ENCODE assay signal across 1 cellular context in the genomic region with DNA sequence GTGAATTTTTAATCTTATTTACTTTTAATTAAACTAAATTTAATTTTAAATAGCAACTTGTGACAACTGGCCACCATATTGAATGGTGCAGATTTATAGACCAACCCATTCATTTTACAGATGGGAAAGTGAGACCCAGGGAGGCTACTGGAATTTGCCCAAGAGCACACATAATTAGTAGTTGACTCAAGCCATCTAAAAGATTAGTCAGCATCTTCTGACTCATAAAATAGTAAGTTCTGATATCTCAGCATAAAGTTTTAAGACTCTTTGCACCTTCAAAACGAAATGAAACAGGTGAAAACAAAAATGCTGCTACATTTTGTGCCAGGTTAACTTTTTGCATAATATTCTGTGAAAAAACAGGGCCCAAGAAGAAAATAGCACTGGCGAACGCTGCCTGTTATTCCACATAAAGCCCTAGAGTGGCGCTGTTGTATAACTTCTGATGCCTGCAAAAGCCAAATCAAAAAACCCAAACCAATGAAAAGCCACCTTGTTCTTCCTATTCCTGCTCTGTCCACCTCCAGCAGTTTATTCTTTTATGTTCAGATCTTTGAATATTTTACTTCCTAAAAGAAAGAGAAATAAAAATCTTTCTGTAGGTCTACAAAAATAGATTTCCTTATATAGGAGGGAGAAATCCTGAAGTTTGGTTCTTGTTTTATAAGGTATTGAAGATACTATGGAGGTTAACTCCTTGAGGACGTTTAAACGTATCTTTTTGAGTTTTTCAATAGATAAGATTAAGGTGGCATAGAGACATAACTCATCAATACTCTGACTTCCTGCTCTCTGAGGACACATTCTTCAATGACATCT.
TF ChIP-seq lines count a peak whose summit lies in the region.

No MANE protein-coding gene starts in this region.

TF ChIP-seq in SK-N-SH treated with all-trans-retinoic acid at 6 μM for 48 hours, 23 proteins besides CTCF, POLR2A, EP300 and RAD21 (continued from another document):
- TF ChIP-seq TSHZ2 (CRISPR knock-in tag; IDR thresholded peaks at IDR 0.05), result no peak
- TF ChIP-seq CSDC2 (CRISPR knock-in tag; IDR thresholded peaks at IDR 0.05), result no peak
- TF ChIP-seq SNAI2 (CRISPR knock-in tag; IDR thresholded peaks at IDR 0.05), result no peak
- no peak for TF ChIP-seq PPARA (CRISPR knock-in tag; IDR thresholded peaks at IDR 0.05; ENCODE audit: borderline replicate concordance)
- TF ChIP-seq ISL1 (CRISPR knock-in tag; IDR thresholded peaks at IDR 0.05), result no peak
